11 cellular contexts compared by ENCODE assay signal in genomic region chr2:127145255-127145899, GRCh38. TPM values are rescaled to one million over a fixed set of nuclear protein-coding genes. Genes with fewer than 3 reads are reported as not detected.
DNase-seq lines count a peak whose midpoint lies in the region; ATAC-seq, FAIRE-seq and TF ChIP-seq lines count a peak whose summit lies in the region.
"Had no signal": no experiment of that assay in that cellular context is flagged by ENCODE, and none has a peak within 500 bp of the region (broad histone marks: within the 10 kb centered on the region; RNA-seq: fewer than 3 reads in every experiment).

No MANE protein-coding gene starts in this region.

- no peak overlapping the region for H2AFZ ChIP-seq in astrocyte (ENCODE audit: low read depth, low read length)

- ATAC-seq in WTC11, result no peak
- ATAC-seq: activated CD4-positive, CD25-positive, alpha-beta regulatory T cell treated with anti-CD3 and anti-CD28 coated beads, Interleukin-2, amount 50 U/mL, for 24 hours had no signal

- peak overlapping the region; percentile 43 for H3K4me2 ChIP-seq in astrocyte (ENCODE audit: low read length)

- H3K4me1 Mint-ChIP-seq in astrocyte (ENCODE audit: low read depth, unreplicated experiment), result peaks cover 32% of the 10 kb centered on the region
- H3K4me1 Mint-ChIP-seq in WTC11, result peaks cover 9% of the 10 kb centered on the region

- no peak for TF ChIP-seq CTCF in astrocyte (IDR thresholded peaks at IDR 0.05; ENCODE audit: insufficient read depth, low read depth, low read length)
- TF ChIP-seq CTCF in WTC11 (IDR thresholded peaks at IDR 0.05), result no peak

- no peaks in the 10 kb centered on the region for H3K79me2 ChIP-seq in astrocyte (ENCODE audit: insufficient read depth, low read length)

- H3K4me3 ChIP-seq in astrocyte (ENCODE audit: insufficient read depth, low read depth, low read length), result no peak overlapping the region
- H3K4me3 ChIP-seq: colonic mucosa had no signal

- H3K4me1 ChIP-seq in astrocyte (ENCODE audit: insufficient read depth, low read length), result peaks cover 44% of the 10 kb centered on the region
- H3K4me1 ChIP-seq: colonic mucosa had no signal

- DNase-seq in HS-27A (ENCODE audit: low read depth), result peak; percentile 66
- DNase-seq in astrocyte (ENCODE audit: low read depth), result peak; percentile 55
- DNase-seq in globus pallidus (ENCODE audit: low spot score), result peak; percentile 57
- DNase-seq in substantia nigra (lab: John Stamatoyannopoulos, UW), result no peak
- DNase-seq in OCI-M2 (lab: John Stamatoyannopoulos, UW; ENCODE audit: unreplicated experiment), result no peak
- no peak for DNase-seq in NK-92 treated with Interleukin-12 subunit alpha and Interleukin-12 subunit beta, amount 100 ng/mL, for 24 hours (lab: John Stamatoyannopoulos, UW)
- no peak for DNase-seq in WTC11 (ENCODE audit: low spot score)
- DNase-seq: colonic mucosa, SHP77 treated with DMSO at 0.1 percent for 48 hours, small intestine had no signal

- FAIRE-seq in astrocyte (lab: Jason Lieb, UNC), result no peak
- FAIRE-seq: small intestine had no signal

- H4K20me1 ChIP-seq in astrocyte (ENCODE audit: insufficient read depth, low read length), result no peaks in the 10 kb centered on the region

- H3K9me3 Mint-ChIP-seq in astrocyte (ENCODE audit: unreplicated experiment) (peaks cover 1% of the 10 kb centered on the region), WTC11 (peaks cover 4% of the 10 kb centered on the region)

- H3K36me3 Mint-ChIP-seq in astrocyte (ENCODE audit: low read depth, unreplicated experiment) (peaks cover 2% of the 10 kb centered on the region), WTC11 (peaks cover under 1% of the 10 kb centered on the region; the same call in 1 of the 2 replicates)

- peak overlapping the region; percentile 64 for H3K27ac ChIP-seq in astrocyte (ENCODE audit: low read depth, low read length)
- peak overlapping the region; percentile 94 for H3K27ac ChIP-seq in substantia nigra (ENCODE audit: low read depth, low read length, poor library complexity, severe bottlenecking)
- H3K27ac ChIP-seq: colonic mucosa had no signal

- H3K27me3 ChIP-seq in astrocyte (ENCODE audit: insufficient read depth, low read length), result no peaks in the 10 kb centered on the region
- H3K27me3 ChIP-seq: colonic mucosa had no signal

- H3K4me3 Mint-ChIP-seq in astrocyte (ENCODE audit: unreplicated experiment), result peak overlapping the region; percentile 35
- no peak overlapping the region for H3K4me3 Mint-ChIP-seq in WTC11

- CTCF ChIA-PET in WTC11 (lab: Charles Lee), result interaction anchor here (0.7 to 1.1 kb wide), 4 partner anchors 12 to 78 kb away, joined by 3 to 4 read pairs (median 3); no protein-coding TSS in a partner anchor

- H3K27ac Mint-ChIP-seq in astrocyte (ENCODE audit: unreplicated experiment) (no peak overlapping the region), WTC11 (no peak overlapping the region)

- no peaks in the 10 kb centered on the region for H3K27me3 Mint-ChIP-seq in astrocyte (ENCODE audit: low read depth, unreplicated experiment)
- H3K27me3 Mint-ChIP-seq in WTC11 (ENCODE audit: low read depth), result no peaks in the 10 kb centered on the region

- POLR2A ChIA-PET in WTC11 (lab: Charles Lee), result no interaction called here

- no peaks in the 10 kb centered on the region for H3K9me3 ChIP-seq in astrocyte (ENCODE audit: insufficient read depth, low read depth, low read length)
- H3K9me3 ChIP-seq: colonic mucosa had no signal

- H3K9ac ChIP-seq in astrocyte (ENCODE audit: low read length), result peak overlapping the region; percentile 24

- no peaks in the 10 kb centered on the region for H3K36me3 ChIP-seq in astrocyte (ENCODE audit: insufficient read depth, low read length)
- H3K36me3 ChIP-seq: colonic mucosa had no signal

TF ChIP-seq in WTC11, 78 proteins besides CTCF, POLR2A, EP300 and RAD21:
- no peak for TF ChIP-seq SOX15 (CRISPR knock-in tag; IDR thresholded peaks at IDR 0.05)
- no peak for TF ChIP-seq ESRRA (CRISPR knock-in tag; IDR thresholded peaks at IDR 0.05; ENCODE audit: borderline replicate concordance)
- no peak for TF ChIP-seq MXD4 (CRISPR knock-in tag; IDR thresholded peaks at IDR 0.05; ENCODE audit: borderline replicate concordance)
- no peak for TF ChIP-seq AFF4 (CRISPR knock-in tag; IDR thresholded peaks at IDR 0.05; ENCODE audit: borderline replicate concordance)
- TF ChIP-seq JAZF1 (CRISPR knock-in tag; IDR thresholded peaks at IDR 0.05), result no peak
- no peak for TF ChIP-seq E2F1 (CRISPR knock-in tag; IDR thresholded peaks at IDR 0.05)
- no peak for TF ChIP-seq ZNF281 (CRISPR knock-in tag; IDR thresholded peaks at IDR 0.05)
- TF ChIP-seq CREM (CRISPR knock-in tag; IDR thresholded peaks at IDR 0.05), result no peak
- TF ChIP-seq NFYB (CRISPR knock-in tag; conservative IDR thresholded peaks at IDR 0.05; ENCODE audit: low read depth), result no peak
- TF ChIP-seq ZMAT4 (CRISPR knock-in tag; IDR thresholded peaks at IDR 0.05), result no peak
- no peak for TF ChIP-seq ZNF138 (CRISPR knock-in tag; conservative IDR thresholded peaks at IDR 0.05)
- TF ChIP-seq ZNF219 (CRISPR knock-in tag; IDR thresholded peaks at IDR 0.05; ENCODE audit: borderline replicate concordance), result no peak
- no peak for TF ChIP-seq OVOL2 (CRISPR knock-in tag; IDR thresholded peaks at IDR 0.05; ENCODE audit: borderline replicate concordance)
- TF ChIP-seq IRF2 (CRISPR knock-in tag; IDR thresholded peaks at IDR 0.05; ENCODE audit: borderline replicate concordance, low read depth), result no peak

RNA-seq across cellular contexts. Expression of gene BIN1, which starts 38.4 kb away (rescaled TPM):
- total RNA-seq in astrocyte (50.2 and 51.0 TPM in 2 replicates), WTC11 (2021) (38.9 to 42.5 TPM (median 41.6 TPM) in 3 replicates)

Comparison
In these comparisons a context has a peak if more than half of its experiments do, and no peak if none do; other contexts are left out.
1. DNase-seq: peak in HS-27A (single experiment), astrocyte (single experiment) and globus pallidus (single experiment); none in substantia nigra (0 of 49), OCI-M2 (single experiment), NK-92 treated with Interleukin-12 subunit alpha and Interleukin-12 subunit beta, amount 100 ng/mL, for 24 hours (single experiment) and WTC11 (single experiment).